7 cellular contexts compared by ENCODE assay signal in the genomic region with DNA sequence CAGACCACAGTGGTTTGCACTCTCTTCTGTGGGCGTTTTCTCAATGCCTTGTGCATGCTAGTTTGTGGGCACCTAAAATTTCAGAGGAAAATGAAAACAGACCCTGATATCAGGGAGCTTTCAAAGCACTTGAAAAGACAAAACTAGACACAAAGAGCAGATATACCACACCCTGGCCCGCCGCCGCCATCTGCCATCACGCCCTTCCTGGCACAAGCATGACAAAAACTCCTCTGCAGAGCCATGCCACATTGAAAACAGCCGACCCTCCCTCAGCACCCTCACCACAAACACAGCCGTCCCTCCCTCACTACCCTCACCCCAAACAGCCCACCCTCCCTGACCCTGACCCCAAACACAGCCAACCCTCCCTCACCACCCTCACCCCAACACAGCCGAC.
"Had no signal": no experiment of that assay in that cellular context is flagged by ENCODE, and none has a peak within 500 bp of the region (broad histone marks: within the 10 kb centered on the region; RNA-seq: fewer than 3 reads in every experiment).

No MANE protein-coding gene starts in this region.

- DNase-seq: H9, HCEC 1CT, IMR-90 had no signal

- H3K4me3 ChIP-seq: GM23338 had no signal

- FAIRE-seq: H1, H54, HTR-8/SVneo had no signal

- H3K27ac Mint-ChIP-seq: GM23338 had no signal

- H3K4me3 Mint-ChIP-seq: GM23338, H9 had no signal

- H3K4me2 ChIP-seq: GM23338 had no signal

- H2AFZ ChIP-seq: GM23338 had no signal
